8 cellular contexts compared by ENCODE assay signal in the genomic region with DNA sequence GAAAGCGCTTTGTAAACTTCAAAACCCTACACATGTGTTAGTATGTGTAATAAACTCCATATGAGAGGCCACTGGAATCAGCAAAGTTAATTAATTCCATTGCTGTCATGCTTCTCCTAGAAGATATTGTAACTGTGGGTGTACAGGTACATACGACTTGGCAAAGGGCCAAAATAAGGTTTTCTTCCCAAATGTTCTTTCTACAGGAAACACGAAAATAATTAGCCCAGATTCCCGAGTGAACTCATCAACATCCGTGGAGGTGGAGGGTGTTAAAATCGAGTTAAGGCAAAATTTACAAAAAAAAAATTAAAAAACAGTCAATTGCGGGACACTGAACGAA. TPM values are rescaled to one million over a fixed set of nuclear protein-coding genes. Genes with fewer than 3 reads are reported as not detected.
DNase-seq lines count a peak whose midpoint lies in the region; ATAC-seq and TF ChIP-seq lines count a peak whose summit lies in the region.

No MANE protein-coding gene starts in this region.

- no peaks in the 10 kb centered on the region for H3K9me3 ChIP-seq in iPS-20b (ENCODE audit: insufficient read depth, low read depth, low read length)

- peak overlapping the region; percentile 32 for H3K27ac ChIP-seq in iPS-20b (ENCODE audit: low read length)

- no peaks in the 10 kb centered on the region for H3K9me3 Mint-ChIP-seq in activated CD4-positive, alpha-beta T cell treated with anti-CD3 and anti-CD28 coated beads for 36 hours (ENCODE audit: low read depth)
- peaks cover 1% of the 10 kb centered on the region for H3K9me3 Mint-ChIP-seq in activated naive CD8-positive, alpha-beta T cell treated with anti-CD3 and anti-CD28 coated beads, Interleukin-2, amount 10 ng/mL, durations not matched to agents 7 days and 5 days
- H3K9me3 Mint-ChIP-seq in stimulated activated naive B cell treated with anti-CD40 and anti-IgM and Interleukin-4, amounts not matched to agents 10 μg/mL and 1 μg/mL and 100 μg/mL, for 72 hours: peaks cover 0 to 1% of the 10 kb centered on the region in 2 donors

- H3K9ac ChIP-seq in iPS-20b (ENCODE audit: low read depth, low read length): peak overlapping the region; percentile 95

- no peak for ATAC-seq in activated CD4-positive, alpha-beta T cell treated with anti-CD3 and anti-CD28 coated beads for 36 hours
- no peak for ATAC-seq in activated naive CD8-positive, alpha-beta T cell treated with anti-CD3 and anti-CD28 coated beads, Interleukin-2, amount 10 ng/mL, durations not matched to agents 7 days and 5 days (ENCODE audit: low read depth)
- peak in 1 of 2 donors; percentile 10 for ATAC-seq in stimulated activated naive B cell treated with anti-CD40 and anti-IgM and Interleukin-4, amounts not matched to agents 10 μg/mL and 1 μg/mL and 100 μg/mL, for 72 hours (replicated peaks)
- ATAC-seq in GM18858 (IDR thresholded peaks at IDR 0.05; ENCODE audit: unreplicated experiment): no peak

- POLR2A ChIA-PET in activated CD4-positive, alpha-beta T cell treated with anti-CD3 and anti-CD28 coated beads for 36 hours (lab: Charles Lee): no interaction called here
- POLR2A ChIA-PET in activated naive CD8-positive, alpha-beta T cell treated with anti-CD3 and anti-CD28 coated beads, Interleukin-2, amount 10 ng/mL, durations not matched to agents 7 days and 5 days (lab: Charles Lee): interaction anchor here (1.2 kb wide), 1 partner anchor 194 kb away, joined by 5 read pairs; a partner anchor contains a TSS

- H3K36me3 Mint-ChIP-seq in activated CD4-positive, alpha-beta T cell treated with anti-CD3 and anti-CD28 coated beads for 36 hours (ENCODE audit: low read depth): peaks cover 2% of the 10 kb centered on the region
- peaks cover 5% of the 10 kb centered on the region for H3K36me3 Mint-ChIP-seq in activated naive CD8-positive, alpha-beta T cell treated with anti-CD3 and anti-CD28 coated beads, Interleukin-2, amount 10 ng/mL, durations not matched to agents 7 days and 5 days
- H3K36me3 Mint-ChIP-seq in stimulated activated naive B cell treated with anti-CD40 and anti-IgM and Interleukin-4, amounts not matched to agents 10 μg/mL and 1 μg/mL and 100 μg/mL, for 72 hours: peaks cover 4 to 5% of the 10 kb centered on the region in 2 donors

- no peaks in the 10 kb centered on the region for H3K36me3 ChIP-seq in iPS-20b (ENCODE audit: insufficient read depth, low read depth, low read length)

- CTCF ChIA-PET in activated CD4-positive, alpha-beta T cell treated with anti-CD3 and anti-CD28 coated beads for 36 hours (lab: Charles Lee): no interaction called here

- DNase-seq in activated CD4-positive, alpha-beta T cell treated with anti-CD3 and anti-CD28 coated beads for 36 hours: no peak
- DNase-seq in activated CD4-positive, alpha-beta T cell treated with anti-CD3 and anti-CD28 coated beads, Interleukin-2, amount 50 U/mL, for 48 hours: no peak
- DNase-seq in LNCaP clone FGC (ENCODE audit: low read depth) (no peak), KG1 (lab: John Stamatoyannopoulos, UW) (no peak)
- no peak for DNase-seq in activated naive CD8-positive, alpha-beta T cell treated with anti-CD3 and anti-CD28 coated beads, Interleukin-2, amount 10 ng/mL, durations not matched to agents 7 days and 5 days
- DNase-seq in stimulated activated naive B cell treated with anti-CD40 and anti-IgM and Interleukin-4, amounts not matched to agents 10 μg/mL and 1 μg/mL and 100 μg/mL, for 72 hours: no peak

- intact Hi-C loops in activated CD4-positive, alpha-beta T cell treated with anti-CD3 and anti-CD28 coated beads for 36 hours (cut with DNase I, micrococcal nuclease): loop anchor here (2.0 to 5.0 kb wide), 3 partner anchors 18 to 193 kb away; a partner anchor contains a TSS

- no peak for TF ChIP-seq CTCF in LNCaP clone FGC (IDR thresholded peaks at IDR 0.05; ENCODE audit: control insufficient read depth, extremely low read depth, insufficient read depth)

- peak overlapping the region; percentile 89 for H3K27ac Mint-ChIP-seq in activated CD4-positive, alpha-beta T cell treated with anti-CD3 and anti-CD28 coated beads for 36 hours
- peak overlapping the region; percentile 76 for H3K27ac Mint-ChIP-seq in activated naive CD8-positive, alpha-beta T cell treated with anti-CD3 and anti-CD28 coated beads, Interleukin-2, amount 10 ng/mL, durations not matched to agents 7 days and 5 days
- H3K27ac Mint-ChIP-seq in stimulated activated naive B cell treated with anti-CD40 and anti-IgM and Interleukin-4, amounts not matched to agents 10 μg/mL and 1 μg/mL and 100 μg/mL, for 72 hours: peak overlapping the region; percentile 95

- no peaks in the 10 kb centered on the region for H3K27me3 ChIP-seq in iPS-20b (ENCODE audit: insufficient read depth, low read length)

- H3K4me3 ChIP-seq in LNCaP clone FGC (ENCODE audit: low read depth, low read length): peak overlapping the region; percentile 71
- peak overlapping the region; percentile 98 for H3K4me3 ChIP-seq in iPS-20b (ENCODE audit: low read length)

- H3K4me3 Mint-ChIP-seq in activated CD4-positive, alpha-beta T cell treated with anti-CD3 and anti-CD28 coated beads for 36 hours: peak overlapping the region; percentile 91
- H3K4me3 Mint-ChIP-seq in activated naive CD8-positive, alpha-beta T cell treated with anti-CD3 and anti-CD28 coated beads, Interleukin-2, amount 10 ng/mL, durations not matched to agents 7 days and 5 days: peak overlapping the region; percentile 83
- peak overlapping the region; percentile 95 to 98 for H3K4me3 Mint-ChIP-seq in stimulated activated naive B cell treated with anti-CD40 and anti-IgM and Interleukin-4, amounts not matched to agents 10 μg/mL and 1 μg/mL and 100 μg/mL, for 72 hours

- H3K4me1 ChIP-seq in iPS-20b (ENCODE audit: insufficient read depth, low read length): peaks cover 34% of the 10 kb centered on the region; the same call in 1 of the 2 replicates

- peaks cover 6% of the 10 kb centered on the region for H3K27me3 Mint-ChIP-seq in activated CD4-positive, alpha-beta T cell treated with anti-CD3 and anti-CD28 coated beads for 36 hours
- peaks cover 14% of the 10 kb centered on the region for H3K27me3 Mint-ChIP-seq in activated naive CD8-positive, alpha-beta T cell treated with anti-CD3 and anti-CD28 coated beads, Interleukin-2, amount 10 ng/mL, durations not matched to agents 7 days and 5 days
- H3K27me3 Mint-ChIP-seq in stimulated activated naive B cell treated with anti-CD40 and anti-IgM and Interleukin-4, amounts not matched to agents 10 μg/mL and 1 μg/mL and 100 μg/mL, for 72 hours: peaks cover 0 to 6% of the 10 kb centered on the region in 2 donors

- peaks cover 33% of the 10 kb centered on the region for H3K4me1 Mint-ChIP-seq in activated CD4-positive, alpha-beta T cell treated with anti-CD3 and anti-CD28 coated beads for 36 hours
- peaks cover 20% of the 10 kb centered on the region for H3K4me1 Mint-ChIP-seq in activated naive CD8-positive, alpha-beta T cell treated with anti-CD3 and anti-CD28 coated beads, Interleukin-2, amount 10 ng/mL, durations not matched to agents 7 days and 5 days
- peaks cover 18 to 40% of the 10 kb centered on the region in 2 donors for H3K4me1 Mint-ChIP-seq in stimulated activated naive B cell treated with anti-CD40 and anti-IgM and Interleukin-4, amounts not matched to agents 10 μg/mL and 1 μg/mL and 100 μg/mL, for 72 hours

RNA-seq across cellular contexts. Expression of a gene that starts 0.6 kb away (rescaled TPM):
- total RNA-seq in activated CD4-positive, alpha-beta T cell treated with anti-CD3 and anti-CD28 coated beads for 36 hours: 10 to 100 TPM; 16.6 to 19.7 TPM
- total RNA-seq in activated naive CD8-positive, alpha-beta T cell treated with anti-CD3 and anti-CD28 coated beads, Interleukin-2, amount 10 ng/mL, durations not matched to agents 7 days and 5 days: 10 to 100 TPM; 12.2 to 16.4 TPM
